22 cellular contexts compared by ENCODE assay signal in genomic region chr15:26325495-26325894, GRCh38.
DNase-seq lines count a peak whose midpoint lies in the region; ATAC-seq and TF ChIP-seq lines count a peak whose summit lies in the region.
"Had no signal": no experiment of that assay in that cellular context is flagged by ENCODE, and none has a peak within 500 bp of the region (broad histone marks: within the 10 kb centered on the region; RNA-seq: fewer than 3 reads in every experiment).

No MANE protein-coding gene starts in this region.

- H2AFZ ChIP-seq in H9 (ENCODE audit: low read length) (no peak overlapping the region), SK-N-SH (ENCODE audit: low read depth) (no peak overlapping the region)

- H3K23ac ChIP-seq in H9 (ENCODE audit: insufficient read length, low read depth, low read length): no peak overlapping the region

- H3K4me2 ChIP-seq in H9 (ENCODE audit: insufficient read depth, insufficient read length, low read length) (peak overlapping the region; percentile 25), SK-N-SH (no peak overlapping the region)
- H3K4me2 ChIP-seq: A549 had no signal

- H3K9me3 Mint-ChIP-seq in H9 (peaks cover 22 to 33% of the 10 kb centered on the region in 2 experiments), WTC11 (peaks cover 34% of the 10 kb centered on the region)

- H3K9ac ChIP-seq in H9 (ENCODE audit: extremely low read depth, insufficient read length, low read length): no peak overlapping the region
- H3K9ac ChIP-seq in iPS-20b (ENCODE audit: low read depth, low read length): peak overlapping the region; percentile 31; the same call in 1 of the 2 replicates
- no peak overlapping the region for H3K9ac ChIP-seq in SK-N-SH

- H3K27me3 Mint-ChIP-seq in H9 (ENCODE audit: low read depth) (no peaks in the 10 kb centered on the region), WTC11 (ENCODE audit: low read depth) (peaks cover 4% of the 10 kb centered on the region; the same call in 1 of the 2 replicates)
- H3K27me3 Mint-ChIP-seq: B cell had no signal

- H3K4me3 ChIP-seq in iPS-20b (ENCODE audit: low read length): peak overlapping the region; percentile 41
- H3K4me3 ChIP-seq in SK-N-SH (ENCODE audit: low read depth in 2 of 2, low read length in 1 of 2): no peak overlapping the region
- H3K4me3 ChIP-seq in upper lobe of left lung: no peak overlapping the region
- H3K4me3 ChIP-seq: A549, K562, MG63 had no signal

- no peaks in the 10 kb centered on the region for H3K27me3 ChIP-seq in H9 (ENCODE audit: insufficient read depth, low read length)
- no peaks in the 10 kb centered on the region for H3K27me3 ChIP-seq in iPS-20b (ENCODE audit: insufficient read depth, low read length)
- no peaks in the 10 kb centered on the region for H3K27me3 ChIP-seq in SK-N-SH (ENCODE audit: insufficient read depth)
- H3K27me3 ChIP-seq in upper lobe of left lung: no peaks in the 10 kb centered on the region
- H3K27me3 ChIP-seq: MG63 had no signal

- no peak overlapping the region for H3K14ac ChIP-seq in H9 (ENCODE audit: insufficient read depth, low read length)

- peak overlapping the region in 1 of 2 experiments; percentile 25; a peak in 1 of 5 replicates for H3K4me3 Mint-ChIP-seq in H9
- H3K4me3 Mint-ChIP-seq in WTC11: no peak overlapping the region
- H3K4me3 Mint-ChIP-seq: B cell, CD14-positive monocyte had no signal

- H3F3A ChIP-seq in SK-N-SH (replicated peaks; ENCODE audit: insufficient read depth): no peaks in the 10 kb centered on the region

- peak; percentile 99 for ATAC-seq in WTC11
- no peak for ATAC-seq in upper lobe of left lung (ENCODE audit: low FRiP score in 2 of 2)
- ATAC-seq in HG03457 (IDR thresholded peaks at IDR 0.05; ENCODE audit: unreplicated experiment): no peak
- ATAC-seq: A549, HepG2, K562, Panc1, SK-N-SH treated with all-trans-retinoic acid at 6 μM for 48 hours had no signal

- no peak for TF ChIP-seq POLR2A in upper lobe of left lung (IDR thresholded peaks at IDR 0.05)

- no peak for TF ChIP-seq RAD21 in SK-N-SH (IDR thresholded peaks at IDR 0.05; ENCODE audit: low read length)

- TF ChIP-seq EP300 in SK-N-SH (IDR thresholded peaks at IDR 0.05; ENCODE audit: borderline replicate concordance in 1 of 2, low read depth in 1 of 2, low read length in 1 of 2) (no peak), upper lobe of left lung (IDR thresholded peaks at IDR 0.05) (no peak)

- no peak for TF ChIP-seq CTCF in H9 (conservative IDR thresholded peaks at IDR 0.05)
- no peak for TF ChIP-seq CTCF in WTC11 (IDR thresholded peaks at IDR 0.05)
- no peak for TF ChIP-seq CTCF in SK-N-SH (IDR thresholded peaks at IDR 0.05)
- TF ChIP-seq CTCF in upper lobe of left lung (IDR thresholded peaks at IDR 0.05): no peak

- H3K4me1 Mint-ChIP-seq in H9 (peaks cover 25 to 30% of the 10 kb centered on the region in 2 experiments), WTC11 (peaks cover 34% of the 10 kb centered on the region)
- H3K4me1 Mint-ChIP-seq: B cell, CD14-positive monocyte had no signal

- no peak overlapping the region for H2BK5ac ChIP-seq in H9 (ENCODE audit: insufficient read length, low read length)

- no peak overlapping the region for H2BK120ac ChIP-seq in H9 (ENCODE audit: low read depth, low read length, poor library complexity, severe bottlenecking)

- H3K18ac ChIP-seq in H9 (ENCODE audit: insufficient read length, low read depth, low read length): no peak overlapping the region

- H3K36me3 Mint-ChIP-seq in H9 (ENCODE audit: insufficient read depth in 1 of 3, low read depth in 3 of 3) (peaks cover 15 to 32% (median 25%) of the 10 kb centered on the region in 3 experiments; a peak in 6 of 7 replicates), WTC11 (peaks cover 35% of the 10 kb centered on the region)
- H3K36me3 Mint-ChIP-seq: CD14-positive monocyte had no signal

- peaks cover 3% of the 10 kb centered on the region for H3K23me2 ChIP-seq in H9 (ENCODE audit: insufficient read length, low read depth, low read length, poor library complexity, severe bottlenecking)

- H3K4me1 ChIP-seq in H9 (ENCODE audit: insufficient read depth, low read length) (peaks cover 3% of the 10 kb centered on the region), iPS-20b (ENCODE audit: insufficient read depth, low read length) (peaks cover 10% of the 10 kb centered on the region; the same call in 1 of the 2 replicates), SK-N-SH (ENCODE audit: control insufficient read depth in 1 of 2, insufficient read depth in 2 of 2, low read depth in 1 of 2, low read length in 1 of 2) (no peaks in the 10 kb centered on the region), upper lobe of left lung (no peaks in the 10 kb centered on the region)
- H3K4me1 ChIP-seq: A549 had no signal

- no peaks in the 10 kb centered on the region for H3K9me2 ChIP-seq in SK-N-SH

- H4K5ac ChIP-seq in H9 (ENCODE audit: insufficient read length, low read depth, low read length): no peak overlapping the region

- no peaks in the 10 kb centered on the region for H3K36me3 ChIP-seq in iPS-20b (ENCODE audit: insufficient read depth, low read depth, low read length)
- H3K36me3 ChIP-seq in SK-N-SH (replicated peaks in 1 of 2; ENCODE audit: control insufficient read depth in 1 of 2, insufficient read depth in 2 of 2, low read length in 1 of 2): no peaks in the 10 kb centered on the region
- no peaks in the 10 kb centered on the region for H3K36me3 ChIP-seq in upper lobe of left lung
- H3K36me3 ChIP-seq: MG63 had no signal

- H2BK15ac ChIP-seq in H9 (ENCODE audit: low read depth, low read length): no peak overlapping the region

- H3K4ac ChIP-seq in H9 (ENCODE audit: low read depth, low read length): no peak overlapping the region

- no peak overlapping the region for H4K8ac ChIP-seq in H9 (replicated peaks; ENCODE audit: insufficient read length, low read depth, low read length)

- no peak overlapping the region for H2BK12ac ChIP-seq in H9 (ENCODE audit: insufficient read length, low read depth, low read length)

- peak; percentile 42 for DNase-seq in ELF-1 (ENCODE audit: low read depth, low spot score)
- peak; percentile 36 for DNase-seq in H9
- DNase-seq in WTC11 (ENCODE audit: low spot score): no peak
- no peak for DNase-seq in SK-N-SH
- DNase-seq in upper lobe of left lung: no peak
- DNase-seq: EL, HCEC 1CT, MG63, NCI-H1417 treated with DMSO at 0.1 percent for 48 hours, NCI-H187, NCI-H2107, NCI-H69, SIG-M5 had no signal

- H3T11ph ChIP-seq in H9 (ENCODE audit: low read length): no peak overlapping the region

- H3K79me1 ChIP-seq in H9 (ENCODE audit: insufficient read depth, low read depth, low read length, poor library complexity, severe bottlenecking): no peaks in the 10 kb centered on the region

- no peaks in the 10 kb centered on the region for H3K79me2 ChIP-seq in H9 (ENCODE audit: insufficient read depth, low read length)
- no peaks in the 10 kb centered on the region for H3K79me2 ChIP-seq in SK-N-SH (ENCODE audit: insufficient read depth)

- H3K56ac ChIP-seq in H9 (ENCODE audit: insufficient read length, low read depth, low read length): no peak overlapping the region

- H3K27ac ChIP-seq in H9 (ENCODE audit: insufficient read length, low read depth, low read length) (no peak overlapping the region), iPS-20b (ENCODE audit: low read length) (peak overlapping the region; percentile 61), SK-N-SH (ENCODE audit: low read depth in 2 of 2, low read length in 1 of 2) (no peak overlapping the region), upper lobe of left lung (no peak overlapping the region)
- H3K27ac ChIP-seq: A549 had no signal

- CTCF ChIA-PET in WTC11 (lab: Charles Lee) (no interaction called here), SK-N-SH (lab: Yijun Ruan, JAX) (no interaction called here)

- H4K20me1 ChIP-seq in H9 (ENCODE audit: control insufficient read depth, insufficient read depth, insufficient read length) (no peaks in the 10 kb centered on the region), SK-N-SH (ENCODE audit: insufficient read depth) (no peaks in the 10 kb centered on the region)

- no peak overlapping the region for H2BK20ac ChIP-seq in H9 (ENCODE audit: low read depth, low read length, poor library complexity, severe bottlenecking)

- H3K27ac Mint-ChIP-seq in H9 (peak overlapping the region in 2 of 3 experiments; percentile 78 to 89; a peak in 2 of 7 replicates), WTC11 (peak overlapping the region; percentile 65)
- H3K27ac Mint-ChIP-seq: B cell, CD14-positive monocyte had no signal

- H3K9me3 ChIP-seq in H9 (ENCODE audit: control insufficient read depth, low read depth, low read length) (peaks cover 10% of the 10 kb centered on the region), iPS-20b (ENCODE audit: insufficient read depth, low read depth, low read length) (peaks cover 11% of the 10 kb centered on the region; the same call in 1 of the 2 replicates), SK-N-SH (no peaks in the 10 kb centered on the region; the same call in 1 of the 2 replicates), upper lobe of left lung (no peaks in the 10 kb centered on the region)
- H3K9me3 ChIP-seq: A549, MG63 had no signal

- no peak overlapping the region for H4K91ac ChIP-seq in H9 (ENCODE audit: insufficient read length, low read depth, low read length)

- POLR2A ChIA-PET in WTC11 (lab: Charles Lee): no interaction called here
- POLR2A ChIA-PET in SK-N-SH (lab: Yijun Ruan, JAX): no interaction called here

- H2AK5ac ChIP-seq in H9 (ENCODE audit: insufficient read length, low read length): no peak overlapping the region

TF ChIP-seq in WTC11, 78 proteins besides CTCF, POLR2A, EP300 and RAD21:
- TF ChIP-seq MYBL2 (CRISPR knock-in tag; IDR thresholded peaks at IDR 0.05) (no peak), TEAD1 (CRISPR knock-in tag; IDR thresholded peaks at IDR 0.05) (0 out of 2 replicates have a peak, but pooled peaks have one; percentile 38)

TF ChIP-seq in SK-N-SH, 30 proteins besides CTCF, POLR2A, EP300 and RAD21 (continues in another document):
- TF ChIP-seq TCF12 (IDR thresholded peaks at IDR 0.05) (no peak), USF1 (IDR thresholded peaks at IDR 0.05; ENCODE audit: borderline replicate concordance, low read depth) (no peak), ELF1 (IDR thresholded peaks at IDR 0.05) (no peak), FOXM1 (IDR thresholded peaks at IDR 0.05; ENCODE audit: low read depth) (no peak), JUND (IDR thresholded peaks at IDR 0.05) (no peak), RXRA (IDR thresholded peaks at IDR 0.05; ENCODE audit: borderline replicate concordance, low read depth) (no peak), NFIC (IDR thresholded peaks at IDR 0.05; ENCODE audit: borderline replicate concordance) (no peak), RFX5 (IDR thresholded peaks at IDR 0.05; ENCODE audit: low read length) (no peak), GABPA (IDR thresholded peaks at IDR 0.05; ENCODE audit: low read depth) (no peak)

Comparison
In these comparisons a context has a peak if more than half of its experiments do, and no peak if none do; other contexts are left out.
1. DNase-seq: peak in ELF-1 (single experiment) and H9 (single experiment); none in WTC11 (single experiment), SK-N-SH (single experiment) and upper lobe of left lung (0 of 2).